Comparison of ENCODE assay signal across 15 cellular contexts in the genomic region with DNA sequence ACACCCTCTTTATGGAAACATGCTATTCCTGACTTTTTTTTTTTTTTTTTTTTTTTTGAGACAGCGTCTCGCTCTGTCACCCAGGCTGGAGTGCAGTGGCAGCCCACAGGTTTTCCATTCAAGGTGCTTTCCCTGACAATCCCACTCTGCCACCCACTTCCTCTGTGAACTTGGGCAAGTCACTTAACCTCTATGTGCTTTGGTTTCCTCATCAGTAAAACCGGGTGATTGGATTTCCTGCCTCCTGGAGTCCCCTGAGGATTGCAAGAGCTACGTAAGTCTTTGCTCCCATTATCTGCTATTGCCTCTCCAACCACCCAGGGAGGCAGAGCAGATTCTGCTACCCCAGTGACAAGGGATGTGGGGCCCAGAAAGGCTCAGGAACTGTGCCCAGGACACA.
"Had no signal": no experiment of that assay in that cellular context is flagged by ENCODE, and none has a peak within 500 bp of the region (broad histone marks: within the 10 kb centered on the region; RNA-seq: fewer than 3 reads in every experiment).

No MANE protein-coding gene starts in this region.

- H3K4me1 ChIP-seq: gastroesophageal sphincter, parathyroid adenoma, testis had no signal

- DNase-seq: activated effector memory CD4-positive, alpha-beta T cell treated with anti-CD3 and anti-CD28 coated beads, Interleukin-2, amount 50 U/mL, for 16 hours; cerebellar nuclear complex; dermis blood vessel endothelial cell; stimulated activated naive CD4-positive, alpha-beta T cell treated with Interleukin-2 at 50 U/mL for 16 hours; SW 1271; T1000; testis had no signal

- H3K36me3 ChIP-seq: gastroesophageal sphincter had no signal

- FAIRE-seq: kidney, urothelium cell line had no signal

- ATAC-seq: gastroesophageal sphincter, right cardiac atrium had no signal

- H3K27me3 ChIP-seq: testis had no signal

- H3K9ac ChIP-seq: parathyroid adenoma had no signal

- H3K9me3 Mint-ChIP-seq: activated naive CD4-positive, alpha-beta T cell treated with anti-CD3 and anti-CD28 coated beads, Interleukin-2, amount 50 U/mL, for 72 hours had no signal

- H3K27ac Mint-ChIP-seq: activated naive CD4-positive, alpha-beta T cell treated with anti-CD3 and anti-CD28 coated beads, Interleukin-2, amount 50 U/mL, for 72 hours had no signal

- H3K79me2 ChIP-seq: parathyroid adenoma had no signal

- H3K4me3 ChIP-seq: gastroesophageal sphincter, smooth muscle cell, testis had no signal

- H3K4me2 ChIP-seq: smooth muscle cell had no signal

- H3K4me3 Mint-ChIP-seq: neural crest cell had no signal

- H2AFZ ChIP-seq: parathyroid adenoma had no signal

- H3K9me3 ChIP-seq: testis had no signal

- H3K27ac ChIP-seq: gastroesophageal sphincter, parathyroid adenoma, testis had no signal
